Comparison of ENCODE assay signal across 8 cellular contexts in genomic region chr20:56392282-56393132, GRCh38. TPM values are rescaled to one million over a fixed set of nuclear protein-coding genes. Genes with fewer than 3 reads are reported as not detected.
A peak's percentile ranks its signal among the peaks of the same experiment; 100 is the strongest.
DNase-seq lines count a peak whose midpoint lies in the region; TF ChIP-seq lines count a peak whose summit lies in the region.

Gene CSTF1 (plus strand): TSS chr20:56392645. CDS start chr20:56395553, 2,908 bp downstream.

- H3K36me3 ChIP-seq in HAP-1 (replicated peaks) (peaks cover 57% of the 10 kb centered on the region), MM.1S (replicated peaks; ENCODE audit: insufficient read depth, low read length) (peaks cover 19% of the 10 kb centered on the region; the same call in 1 of the 2 replicates)

- TF ChIP-seq CTCF in MM.1S (IDR thresholded peaks at IDR 0.05; ENCODE audit: low read length), result no peak
- no peak for TF ChIP-seq CTCF in fibroblast of villous mesenchyme (IDR thresholded peaks at IDR 0.05; ENCODE audit: insufficient read depth, low read depth, low read length)
- no peak for TF ChIP-seq CTCF in neural crest cell (conservative IDR thresholded peaks at IDR 0.05)

- H3K36me3 Mint-ChIP-seq in neural crest cell (ENCODE audit: low read depth), result peaks cover 18% of the 10 kb centered on the region

- peaks cover 77% of the 10 kb centered on the region for H3K79me2 ChIP-seq in MM.1S (ENCODE audit: low read length)

- peaks cover 33% of the 10 kb centered on the region for H3K4me1 Mint-ChIP-seq in neural crest cell

- no peaks in the 10 kb centered on the region for H3K9me3 ChIP-seq in HAP-1
- no peaks in the 10 kb centered on the region for H3K9me3 ChIP-seq in MM.1S (replicated peaks; ENCODE audit: insufficient read depth, low read length)

- peak within 1 kb of the TSS; percentile 80 for H3K9ac ChIP-seq in MM.1S (ENCODE audit: low read length)

- DNase-seq in ELR (ENCODE audit: low read depth) (peak; percentile 100), HAP-1 (ENCODE audit: low spot score in 2 of 2) (peak; percentile 97 to 99), MM.1S (peak; percentile 99), SIG-M5 (lab: John Stamatoyannopoulos, UW) (peak; percentile 99), activated gamma-delta T cell (lab: John Stamatoyannopoulos, UW) (peak; percentile 98), fibroblast of villous mesenchyme (ENCODE audit: low read depth) (peak; percentile 100), neural crest cell (ENCODE audit: low read depth, low spot score) (peak; percentile 96), stromal cell of bone marrow (ENCODE audit: low read depth) (peak; percentile 99)

- H3K4me3 Mint-ChIP-seq in neural crest cell, result no peak within 1 kb of the TSS

- peak within 1 kb of the TSS; percentile 65 for H3K4me2 ChIP-seq in MM.1S (ENCODE audit: low read depth, low read length)

- H3K4me1 ChIP-seq in HAP-1, result peaks cover 7% of the 10 kb centered on the region; the same call in 1 of the 2 replicates
- peaks cover 8% of the 10 kb centered on the region for H3K4me1 ChIP-seq in MM.1S (ENCODE audit: low read length)

- no peaks in the 10 kb centered on the region for H3K9me2 ChIP-seq in MM.1S (replicated peaks; ENCODE audit: insufficient read depth, low read length)

- peak within 1 kb of the TSS; percentile 97 for H2AFZ ChIP-seq in MM.1S (ENCODE audit: low read length)

- H3F3A ChIP-seq in MM.1S (ENCODE audit: insufficient read depth, low read length), result no peaks in the 10 kb centered on the region

- H3K27me3 Mint-ChIP-seq in neural crest cell (ENCODE audit: low read depth), result no peaks in the 10 kb centered on the region

- peak within 1 kb of the TSS; percentile 90 for H3K27ac ChIP-seq in MM.1S (ENCODE audit: low read length)

- H4K20me1 ChIP-seq in MM.1S (ENCODE audit: insufficient read depth, low read length), result no peaks in the 10 kb centered on the region

- H3K9me3 Mint-ChIP-seq in neural crest cell, result no peaks in the 10 kb centered on the region

- no peaks in the 10 kb centered on the region for H3K27me3 ChIP-seq in HAP-1 (ENCODE audit: low read depth)
- H3K27me3 ChIP-seq in MM.1S (replicated peaks; ENCODE audit: insufficient read depth, low read length), result no peaks in the 10 kb centered on the region

- H3K4me3 ChIP-seq in HAP-1, result peak within 1 kb of the TSS; percentile 84
- H3K4me3 ChIP-seq in MM.1S (ENCODE audit: low read length), result peak within 1 kb of the TSS; percentile 97
- peak within 1 kb of the TSS; percentile 96 for H3K4me3 ChIP-seq in fibroblast of villous mesenchyme (ENCODE audit: low read depth, low read length)

- peak within 1 kb of the TSS; percentile 53 for H3K27ac Mint-ChIP-seq in neural crest cell (ENCODE audit: unreplicated experiment)

- in situ Hi-C loops in HAP-1 (cut with MboI; ENCODE audit: low sequenced_read_pairs), result loop anchor here (10.0 to 25.0 kb wide), 2 partner anchors 192 to 995 kb away; partner anchors contain the start of gene RBM38

RNA-seq across cellular contexts. Expression of gene CSTF1, which starts in this region (rescaled TPM):
- 22.9 and 40.6 TPM in 2 replicates for total RNA-seq in fibroblast of villous mesenchyme
- total RNA-seq in neural crest cell, result 51.9 and 52.7 TPM in 2 replicates

Comparison
In these comparisons a context has a peak if more than half of its experiments do, and no peak if none do; other contexts are left out.
1. Peak in every context shown above with its lines: DNase-seq, H3K4me3 ChIP-seq and H3K27ac ChIP-seq.